In genomic region chr14:93183596-93184317, GRCh38 we compare ENCODE assay signal across 8 cellular contexts. TPM values are rescaled to one million over a fixed set of nuclear protein-coding genes. Genes with fewer than 3 reads are reported as not detected.
DNase-seq lines count a peak whose midpoint lies in the region; ATAC-seq, FAIRE-seq and TF ChIP-seq lines count a peak whose summit lies in the region.

No MANE protein-coding gene starts in this region.

- TF ChIP-seq CTCF in A549 (IDR thresholded peaks at IDR 0.05) (no peak), HEK293 (tag by site-specific recombination; IDR thresholded peaks at IDR 0.05) (no peak), breast epithelium (IDR thresholded peaks at IDR 0.05) (no peak)

- H3K27me3 ChIP-seq in breast epithelium, result no peaks in the 10 kb centered on the region
- H3K27me3 ChIP-seq in mononuclear cell (ENCODE audit: insufficient read depth, low read length), result no peaks in the 10 kb centered on the region

- 62% methylated on average over 17 of the region's 17 CpGs for WGBS in A549 (ENCODE audit: missing lambda C conversion rate)

- no peak for TF ChIP-seq EP300 in A549 (IDR thresholded peaks at IDR 0.05)

- H3K36me3 ChIP-seq in HEK293 (ENCODE audit: control insufficient read depth in 2 of 2, insufficient read depth in 1 of 2, low read length in 2 of 2) (peaks cover 15 to 42% of the 10 kb centered on the region in 2 experiments), breast epithelium (no peaks in the 10 kb centered on the region)

- H3K27ac ChIP-seq in A549 (peak overlapping the region; percentile 93 to 96), HEK293 (ENCODE audit: extremely low read depth, low read depth, low read length) (peak overlapping the region; percentile 97; the same call in 1 of the 2 replicates), breast epithelium (peak overlapping the region; percentile 92 to 98)

- TF ChIP-seq RAD21 in A549 (conservative IDR thresholded peaks at IDR 0.05 in 1 of 2, IDR thresholded peaks at IDR 0.05 in 1 of 2), result no peak

- H3K4me3 ChIP-seq in A549 (peak overlapping the region; percentile 92), HEK293 (ENCODE audit: low read depth, low read length) (peak overlapping the region; percentile 91), breast epithelium (peak overlapping the region; percentile 92 to 97 (median 96)), mononuclear cell (ENCODE audit: low read length) (peak overlapping the region; percentile 88)

- no peaks in the 10 kb centered on the region for H3K9me3 ChIP-seq in A549
- H3K9me3 ChIP-seq in HEK293 (ENCODE audit: control insufficient read depth, insufficient read depth, low read depth, low read length), result no peaks in the 10 kb centered on the region
- H3K9me3 ChIP-seq in breast epithelium, result no peaks in the 10 kb centered on the region
- H3K9me3 ChIP-seq in mononuclear cell (ENCODE audit: low read depth, low read length), result no peaks in the 10 kb centered on the region

- no peak for ATAC-seq in A549
- no peak for ATAC-seq in HG03196 (IDR thresholded peaks at IDR 0.05; ENCODE audit: unreplicated experiment)

- FAIRE-seq in A549 (lab: Jason Lieb, UNC), result no peak

- DNase-seq in A549 (ENCODE audit: low read depth in 1 of 2, low spot score in 1 of 2) (no peak), breast epithelium (ENCODE audit: low spot score in 2 of 2) (no peak), HK-2 (ENCODE audit: unreplicated experiment) (no peak), NCI-H1694 (lab: John Stamatoyannopoulos, UW) (no peak), HUDEP-2 (lab: John Stamatoyannopoulos, UW; ENCODE audit: unreplicated experiment in 76 of 76) (no peak)

- CTCF ChIA-PET in A549 (lab: Yijun Ruan, JAX), result interaction anchor here (0.6 to 1.8 kb wide), 8 partner anchors 21 to 70 kb away, joined by 3 to 6 read pairs (median 4); partner anchors contain the start of genes GON7 and UBR7
- CTCF ChIA-PET in HEK293 (lab: Yijun Ruan, JAX), result interaction anchor here (0.5 to 2.5 kb wide), 5 partner anchors 9 to 232 kb away, joined by 3 to 12 read pairs (median 4); no protein-coding TSS in a partner anchor

- intact Hi-C loops in breast epithelium (cut with DNase I; ENCODE audit: low total_unique reads), result no loop called here

- H3K4me2 ChIP-seq in A549, result peak overlapping the region; percentile 95

- H3K4me1 ChIP-seq in A549, result peaks cover 7% of the 10 kb centered on the region
- peaks cover 6% of the 10 kb centered on the region; the same call in 1 of the 2 replicates for H3K4me1 ChIP-seq in HEK293 (ENCODE audit: control insufficient read depth, insufficient read depth, low read length)
- H3K4me1 ChIP-seq in breast epithelium, result peaks cover 0 to 20% of the 10 kb centered on the region in 2 donors
- H3K4me1 ChIP-seq in mononuclear cell (ENCODE audit: insufficient read depth, low read length), result peaks cover 28% of the 10 kb centered on the region

- POLR2A ChIA-PET in A549 (lab: Yijun Ruan, JAX), result interaction anchor here (1.6 kb wide), 1 partner anchor 10 kb away, joined by 8 read pairs; no protein-coding TSS in a partner anchor
- POLR2A ChIA-PET in HEK293 (lab: Yijun Ruan, JAX), result interaction anchor here (1.8 to 4.7 kb wide), 2 partner anchors 9 to 22 kb away, joined by 7 to 44 read pairs; partner anchors contain the start of genes GON7 and UBR7

- TF ChIP-seq POLR2A in A549 (IDR thresholded peaks at IDR 0.05; ENCODE audit: low read length), result no peak
- TF ChIP-seq POLR2A in breast epithelium (IDR thresholded peaks at IDR 0.05), result no peak

TF ChIP-seq in A549, 52 proteins besides CTCF, POLR2A, EP300 and RAD21 (continues in another document):
- TF ChIP-seq USF2 (IDR thresholded peaks at IDR 0.05), result no peak
- no peak for TF ChIP-seq EHMT2 (IDR thresholded peaks at IDR 0.05; ENCODE audit: low read depth)
- TF ChIP-seq MAX (IDR thresholded peaks at IDR 0.05), result no peak
- no peak for TF ChIP-seq E2F6 (IDR thresholded peaks at IDR 0.05; ENCODE audit: borderline replicate concordance, low read depth)
- no peak for TF ChIP-seq EHF (CRISPR knock-in tag; IDR thresholded peaks at IDR 0.05)
- TF ChIP-seq ZFP36 (IDR thresholded peaks at IDR 0.05; ENCODE audit: borderline replicate concordance, partially characterized antibody), result no peak
- no peak for TF ChIP-seq POLR2AphosphoS2 (conservative IDR thresholded peaks at IDR 0.05; ENCODE audit: low read length)
- TF ChIP-seq SREBF2 (IDR thresholded peaks at IDR 0.05), result no peak
- TF ChIP-seq HDAC2 (IDR thresholded peaks at IDR 0.05), result no peak

TF ChIP-seq in HEK293, 187 proteins besides CTCF, POLR2A, EP300 and RAD21 (continues in another document):
- TF ChIP-seq ZNF155 (tag by site-specific recombination; IDR thresholded peaks at IDR 0.05), result no peak
- TF ChIP-seq, protein P1, sequence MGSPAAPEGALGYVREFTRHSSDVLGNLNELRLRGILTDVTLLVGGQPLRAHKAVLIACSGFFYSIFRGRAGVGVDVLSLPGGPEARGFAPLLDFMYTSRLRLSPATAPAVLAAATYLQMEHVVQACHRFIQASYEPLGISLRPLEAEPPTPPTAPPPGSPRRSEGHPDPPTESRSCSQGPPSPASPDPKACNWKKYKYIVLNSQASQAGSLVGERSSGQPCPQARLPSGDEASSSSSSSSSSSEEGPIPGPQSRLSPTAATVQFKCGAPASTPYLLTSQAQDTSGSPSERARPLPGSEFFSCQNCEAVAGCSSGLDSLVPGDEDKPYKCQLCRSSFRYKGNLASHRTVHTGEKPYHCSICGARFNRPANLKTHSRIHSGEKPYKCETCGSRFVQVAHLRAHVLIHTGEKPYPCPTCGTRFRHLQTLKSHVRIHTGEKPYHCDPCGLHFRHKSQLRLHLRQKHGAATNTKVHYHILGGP (tag by site-specific recombination; IDR thresholded peaks at IDR 0.05), result no peak
- no peak for TF ChIP-seq ZNF223 (tag by site-specific recombination; IDR thresholded peaks at IDR 0.05)
- TF ChIP-seq KLF17 (tag by site-specific recombination; IDR thresholded peaks at IDR 0.05), result no peak
- no peak for TF ChIP-seq RBAK (tag by site-specific recombination; IDR thresholded peaks at IDR 0.05)
- no peak for TF ChIP-seq HOXC10 (CRISPR knock-in tag; IDR thresholded peaks at IDR 0.05)
- TF ChIP-seq ZFHX2 (tag by site-specific recombination; conservative IDR thresholded peaks at IDR 0.05), result no peak
- TF ChIP-seq, protein P2, sequence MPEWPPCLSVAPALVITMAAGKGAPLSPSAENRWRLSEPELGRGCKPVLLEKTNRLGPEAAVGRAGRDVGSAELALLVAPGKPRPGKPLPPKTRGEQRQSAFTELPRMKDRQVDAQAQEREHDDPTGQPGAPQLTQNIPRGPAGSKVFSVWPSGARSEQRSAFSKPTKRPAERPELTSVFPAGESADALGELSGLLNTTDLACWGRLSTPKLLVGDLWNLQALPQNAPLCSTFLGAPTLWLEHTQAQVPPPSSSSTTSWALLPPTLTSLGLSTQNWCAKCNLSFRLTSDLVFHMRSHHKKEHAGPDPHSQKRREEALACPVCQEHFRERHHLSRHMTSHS (tag by site-specific recombination; IDR thresholded peaks at IDR 0.05), result no peak

RNA-seq across cellular contexts. Expression of gene MOAP1, which starts 0.9 kb away (rescaled TPM):
- polyA plus RNA-seq in A549 (2011; rRNA removed), result 18.0 and 23.9 TPM in 2 replicates
- polyA plus RNA-seq in A549 (2012; cell fraction: cytosol; rRNA removed), result 10.6 and 12.9 TPM in 2 replicates
- polyA plus RNA-seq in A549 (2012; cell fraction: nucleus; rRNA removed), result 8.2 and 14.3 TPM in 2 replicates
- polyA plus RNA-seq in A549 (2017; fragmentation: RNase III; extraction: RNeasy Plus Mini Kit Qiagen cat#74134 plus additional on column Dnase treatment), result 11.0 to 13.5 TPM (median 13.3 TPM) in 3 replicates
- 5.2 and 6.9 TPM in 2 replicates for polyA minus RNA-seq in A549 (2011; rRNA and poly(A)+ RNA removed)
- total RNA-seq in breast epithelium, result 10 to 100 TPM; 29.0 to 35.9 (median 31.1) TPM
- 109 TPM for total RNA-seq in mononuclear cell

RNA-seq across cellular contexts. Expression of gene LYSET, which starts 1.4 kb away (rescaled TPM):
- polyA plus RNA-seq in A549 (2011; rRNA removed) (34.5 and 37.0 TPM in 2 replicates), A549 (2017; fragmentation: RNase III; extraction: RNeasy Plus Mini Kit Qiagen cat#74134 plus additional on column Dnase treatment) (27.0 to 31.3 TPM (median 29.9 TPM) in 3 replicates)
- polyA plus RNA-seq in A549 (2012; cell fraction: cytosol; rRNA removed), result 15.4 and 16.5 TPM in 2 replicates
- polyA plus RNA-seq in A549 (2012; cell fraction: nucleus; rRNA removed), result 3.6 and 5.2 TPM in 2 replicates
- polyA minus RNA-seq in A549 (2011; rRNA and poly(A)+ RNA removed), result 8.0 and 8.6 TPM in 2 replicates
- total RNA-seq in breast epithelium (10 to 100 TPM; 10.8 to 14.9 (median 11.4) TPM), mononuclear cell (13.6 TPM)

RNA-seq across cellular contexts. Expression of gene GON7, which starts 23.1 kb away (rescaled TPM):
- polyA plus RNA-seq in A549 (2011; rRNA removed) (14.6 and 19.2 TPM in 2 replicates), A549 (2017; fragmentation: RNase III; extraction: RNeasy Plus Mini Kit Qiagen cat#74134 plus additional on column Dnase treatment) (20.3 to 23.3 TPM (median 22.1 TPM) in 3 replicates)
- polyA plus RNA-seq in A549 (2012; cell fraction: cytosol; rRNA removed), result 8.1 and 11.7 TPM in 2 replicates
- polyA plus RNA-seq in A549 (2012; cell fraction: nucleus; rRNA removed), result 3.2 and 5.8 TPM in 2 replicates
- 1.1 and 2.6 TPM in 2 replicates for polyA minus RNA-seq in A549 (2011; rRNA and poly(A)+ RNA removed)
- total RNA-seq in breast epithelium (10 to 100 TPM in 2 of 3 donors, 1 to 10 TPM in 1; 8.5 to 12.1 (median 11.1) TPM), mononuclear cell (4.6 TPM)

RNA-seq across cellular contexts. Expression of gene UBR7, which starts 23.3 kb away (rescaled TPM):
- polyA plus RNA-seq in A549 (2011; rRNA removed) (35.0 and 40.4 TPM in 2 replicates), A549 (2017; fragmentation: RNase III; extraction: RNeasy Plus Mini Kit Qiagen cat#74134 plus additional on column Dnase treatment) (33.7 to 37.0 TPM (median 34.3 TPM) in 3 replicates)
- polyA plus RNA-seq in A549 (2012; cell fraction: cytosol; rRNA removed), result 22.4 and 22.5 TPM in 2 replicates
- polyA plus RNA-seq in A549 (2012; cell fraction: nucleus; rRNA removed), result 11.2 and 15.4 TPM in 2 replicates
- polyA minus RNA-seq in A549 (2011; rRNA and poly(A)+ RNA removed), result 11.8 and 12.8 TPM in 2 replicates
- total RNA-seq in breast epithelium (10 to 100 TPM; 21.0 to 34.7 (median 31.0) TPM), mononuclear cell (12.0 TPM)
